ENCODE assay signal across 8 cellular contexts in genomic region chr11:88414385-88414861, GRCh38.
DNase-seq lines count a peak whose midpoint lies in the region; ATAC-seq, FAIRE-seq and TF ChIP-seq lines count a peak whose summit lies in the region.

No MANE protein-coding gene starts in this region.

- no peak overlapping the region for H3K27ac Mint-ChIP-seq in H9

- POLR2A ChIA-PET in GM12878 (lab: Charles Lee), result no interaction called here

- H3K18ac ChIP-seq in H9 (ENCODE audit: insufficient read length, low read depth, low read length), result no peak overlapping the region

- CTCF ChIA-PET in GM12878 (lab: Yijun Ruan, JAX), result no interaction called here

- no peaks in the 10 kb centered on the region; a peak in 1 of 7 replicates for H3K36me3 Mint-ChIP-seq in H9 (ENCODE audit: insufficient read depth in 1 of 3, low read depth in 3 of 3)

- no peak overlapping the region for H3K14ac ChIP-seq in H9 (ENCODE audit: insufficient read depth, low read length)

- H2BK12ac ChIP-seq in H9 (ENCODE audit: insufficient read length, low read depth, low read length), result no peak overlapping the region

- H3K4me1 ChIP-seq in GM12878 (ENCODE audit: control insufficient read depth, insufficient read depth, low read length) (peaks cover 17% of the 10 kb centered on the region), mucosa of descending colon (ENCODE audit: low read depth) (no peaks in the 10 kb centered on the region), H9 (ENCODE audit: insufficient read depth, low read length) (no peaks in the 10 kb centered on the region)

- no peak overlapping the region for H3K4ac ChIP-seq in H9 (ENCODE audit: low read depth, low read length)

- no peak overlapping the region for H2BK20ac ChIP-seq in H9 (ENCODE audit: low read depth, low read length, poor library complexity, severe bottlenecking)

- in situ Hi-C loops in ACHN (cut with HindIII; ENCODE audit: low pct_ligation_motif_present, low pct_unique_long_range_greater_than_20kb, low sequenced_read_pairs), result no loop called here
- in situ Hi-C loops in GM12878 (cut with MboI), result no loop called here

- no peak overlapping the region for H2BK15ac ChIP-seq in H9 (ENCODE audit: low read depth, low read length)

- peak overlapping the region; percentile 67 for H3K4me2 ChIP-seq in GM12878 (ENCODE audit: control insufficient read depth, insufficient read depth)
- H3K4me2 ChIP-seq in H9 (ENCODE audit: insufficient read depth, insufficient read length, low read length), result no peak overlapping the region

- H3K4me3 ChIP-seq in GM12878 (no peak overlapping the region), mucosa of descending colon (no peak overlapping the region)

- H3K9me3 ChIP-seq in GM12878 (replicated peaks; ENCODE audit: control insufficient read depth, insufficient read depth, low read length) (no peaks in the 10 kb centered on the region; the same call in 2 of the 3 replicates), mucosa of descending colon (no peaks in the 10 kb centered on the region), H9 (ENCODE audit: control insufficient read depth, low read depth, low read length) (no peaks in the 10 kb centered on the region)

- H4K20me1 ChIP-seq in GM12878 (ENCODE audit: control insufficient read depth, insufficient read depth), result no peaks in the 10 kb centered on the region
- H4K20me1 ChIP-seq in H9 (ENCODE audit: control insufficient read depth, insufficient read depth, insufficient read length), result no peaks in the 10 kb centered on the region

- WGBS in GM12878 (ENCODE audit: insufficient coverage, insufficient replicate concordance, low lambda C conversion rate, missing lambda C conversion rate), result 34% methylated on average over 5 of the region's 5 CpGs
- WGBS in H9 (ENCODE audit: extremely low coverage, insufficient read length, low lambda C conversion rate), result no CpG with 5 or more reads among the region's 5 CpGs

- no peak overlapping the region for H3K23ac ChIP-seq in H9 (ENCODE audit: insufficient read length, low read depth, low read length)

- no peaks in the 10 kb centered on the region for H3K23me2 ChIP-seq in H9 (ENCODE audit: insufficient read length, low read depth, low read length, poor library complexity, severe bottlenecking)

- no TSS peak for BruUV-seq in GM12878 (replicated peaks; lab: Mats Ljungman, UMichigan)

- no peaks in the 10 kb centered on the region for H3K4me1 Mint-ChIP-seq in H9

- H3K79me2 ChIP-seq in GM12878 (ENCODE audit: control insufficient read depth, insufficient read depth, low read length), result no peaks in the 10 kb centered on the region
- no peaks in the 10 kb centered on the region for H3K79me2 ChIP-seq in H9 (ENCODE audit: insufficient read depth, low read length)

- TF ChIP-seq CTCF in GM12878 (IDR thresholded peaks at IDR 0.05 in 2 of 3, conservative IDR thresholded peaks at IDR 0.05 in 1 of 3; ENCODE audit: control insufficient read depth in 2 of 3, extremely low read depth in 1 of 3, insufficient read depth in 1 of 3, low read depth in 3 of 3, low read length in 3 of 3), result no peak
- TF ChIP-seq CTCF in mucosa of descending colon (IDR thresholded peaks at IDR 0.05), result no peak
- TF ChIP-seq CTCF in H9 (conservative IDR thresholded peaks at IDR 0.05), result no peak

- no peak overlapping the region for H2BK120ac ChIP-seq in H9 (ENCODE audit: low read depth, low read length, poor library complexity, severe bottlenecking)

- intact Hi-C loops in GM12878 (cut with micrococcal nuclease; ENCODE audit: unreplicated experiment) (no loop called here), mucosa of descending colon (cut with DNase I, micrococcal nuclease) (no loop called here)

- no peaks in the 10 kb centered on the region for H3K27me3 Mint-ChIP-seq in H9 (ENCODE audit: low read depth)

- TF ChIP-seq RAD21 in GM12878 (IDR thresholded peaks at IDR 0.05; ENCODE audit: insufficient read depth, low read depth, low read length), result no peak

- FAIRE-seq in GM12878 (lab: Jason Lieb, UNC), result peak; percentile 85

- H4K5ac ChIP-seq in H9 (ENCODE audit: insufficient read length, low read depth, low read length), result no peak overlapping the region

- no peak overlapping the region for H2AK5ac ChIP-seq in H9 (ENCODE audit: insufficient read length, low read length)

- SMC1A ChIA-PET in GM12878 (lab: Charles Lee; ENCODE audit: uncharacterized antibody, unreplicated experiment), result no interaction called here

- H4K91ac ChIP-seq in H9 (ENCODE audit: insufficient read length, low read depth, low read length), result no peak overlapping the region

- H2AFZ ChIP-seq in GM12878 (ENCODE audit: control insufficient read depth, low read depth, low read length), result peak overlapping the region; percentile 75
- H2AFZ ChIP-seq in H9 (ENCODE audit: low read length), result no peak overlapping the region

- no peak overlapping the region for H2BK5ac ChIP-seq in H9 (ENCODE audit: insufficient read length, low read length)

- TF ChIP-seq EP300 in GM12878 (IDR thresholded peaks at IDR 0.05; ENCODE audit: borderline replicate concordance in 1 of 2, control insufficient read depth in 1 of 2, low read depth in 2 of 2, low read length in 2 of 2), result no peak

- H3K36me3 ChIP-seq in GM12878 (ENCODE audit: control insufficient read depth in 2 of 2, insufficient read depth in 2 of 2, low read length in 1 of 2) (no peaks in the 10 kb centered on the region), mucosa of descending colon (ENCODE audit: low read depth) (no peaks in the 10 kb centered on the region)

- H3K27me3 ChIP-seq in GM12878 (replicated peaks in 1 of 2; ENCODE audit: control insufficient read depth in 2 of 2, insufficient read depth in 2 of 2, low read length in 1 of 2) (no peaks in the 10 kb centered on the region), H9 (ENCODE audit: insufficient read depth, low read length) (no peaks in the 10 kb centered on the region)

- peak; percentile 71 for ATAC-seq in GM18909 (IDR thresholded peaks at IDR 0.05; ENCODE audit: poor library complexity, unreplicated experiment)
- no peak for ATAC-seq in GM12878
- peak; percentile 75 for ATAC-seq in mucosa of descending colon

- H3K27ac ChIP-seq in GM12878 (ENCODE audit: control insufficient read depth, insufficient read depth) (peak overlapping the region; percentile 50), H9 (ENCODE audit: insufficient read length, low read depth, low read length) (no peak overlapping the region)

- RAD21 ChIA-PET in GM12878 (lab: Charles Lee; ENCODE audit: unreplicated experiment), result no interaction called here

- no peak for TF ChIP-seq POLR2A in GM12878 (IDR thresholded peaks at IDR 0.05; ENCODE audit: low read depth, low read length)

- no peak overlapping the region for H3K4me3 Mint-ChIP-seq in H9

- H3K9ac ChIP-seq in GM12878 (ENCODE audit: control insufficient read depth, insufficient read depth, low read length), result peak overlapping the region; percentile 37
- H3K9ac ChIP-seq in H9 (ENCODE audit: extremely low read depth, insufficient read length, low read length), result no peak overlapping the region

- H3K79me1 ChIP-seq in H9 (ENCODE audit: insufficient read depth, low read depth, low read length, poor library complexity, severe bottlenecking), result no peaks in the 10 kb centered on the region

- no peak overlapping the region for H4K8ac ChIP-seq in H9 (replicated peaks; ENCODE audit: insufficient read length, low read depth, low read length)

- H3T11ph ChIP-seq in H9 (ENCODE audit: low read length), result no peak overlapping the region

- peak; percentile 39 for DNase-seq in ACHN
- peak; percentile 58 for DNase-seq in NCI-H1092 treated with DMSO at 0.1 percent for 48 hours (lab: John Stamatoyannopoulos, UW)
- DNase-seq in GM12878 (ENCODE audit: low read depth, low spot score), result no peak
- DNase-seq in mucosa of descending colon, result peak in 1 of 3 donors; percentile 54
- DNase-seq in H9, result no peak
- no peak for DNase-seq in 8988T
- no peak for DNase-seq in NCI-H146 treated with DMSO at 0.1 percent for 48 hours (lab: John Stamatoyannopoulos, UW; ENCODE audit: unreplicated experiment)

- no peak overlapping the region for H3K56ac ChIP-seq in H9 (ENCODE audit: insufficient read length, low read depth, low read length)

- no peaks in the 10 kb centered on the region; a peak in 1 of 5 replicates for H3K9me3 Mint-ChIP-seq in H9

TF ChIP-seq in GM12878, 131 proteins besides CTCF, POLR2A, EP300 and RAD21 (continues in another document):
- TF ChIP-seq ZNF24 (IDR thresholded peaks at IDR 0.05) (no peak), EED (IDR thresholded peaks at IDR 0.05; ENCODE audit: low read depth) (no peak), ZBTB33 (IDR thresholded peaks at IDR 0.05) (no peak), SPI1 (IDR thresholded peaks at IDR 0.05; ENCODE audit: borderline replicate concordance, insufficient read depth, low read depth, low read length) (peak; percentile 16; the same call in 1 of the 2 replicates), ELK1 (IDR thresholded peaks at IDR 0.05; ENCODE audit: low read depth, low read length) (no peak)

Comparison
In these comparisons a context has a peak if more than half of its experiments do, and no peak if none do; other contexts are left out.
1. DNase-seq: peak in ACHN (single experiment) and NCI-H1092 treated with DMSO at 0.1 percent for 48 hours (single experiment); none in GM12878 (single experiment), H9 (single experiment), 8988T (single experiment) and NCI-H146 treated with DMSO at 0.1 percent for 48 hours (single experiment).